23 cellular contexts compared by ENCODE assay signal in the genomic region with DNA sequence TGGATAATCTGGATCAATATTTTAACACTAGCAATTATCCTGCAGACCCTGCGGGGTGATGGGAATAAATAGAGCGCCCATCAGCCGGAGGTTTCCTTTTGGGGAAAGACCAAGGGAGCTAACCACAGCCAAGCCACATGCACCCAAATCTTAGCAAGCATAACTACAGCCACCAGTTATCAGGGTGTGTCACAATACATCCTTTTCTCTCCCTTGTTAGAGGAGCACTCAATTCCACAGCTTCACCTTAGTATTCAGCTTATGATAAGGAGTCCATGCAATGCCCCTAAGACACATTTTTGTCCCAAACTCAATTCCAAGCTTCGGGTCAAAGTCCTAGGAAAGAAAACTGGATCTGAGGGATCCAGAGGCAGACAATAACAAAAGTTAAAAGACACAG. TPM values are rescaled to one million over a fixed set of nuclear protein-coding genes. Genes with fewer than 3 reads are reported as not detected.
A peak's percentile ranks its signal among the peaks of the same experiment; 100 is the strongest.
DNase-seq lines count a peak whose midpoint lies in the region; ATAC-seq, FAIRE-seq and TF ChIP-seq lines count a peak whose summit lies in the region.
"Had no signal": no experiment of that assay in that cellular context is flagged by ENCODE, and none has a peak within 500 bp of the region (broad histone marks: within the 10 kb centered on the region; RNA-seq: fewer than 3 reads in every experiment).

No MANE protein-coding gene starts in this region.

- TF ChIP-seq POLR2A in K562 (conservative IDR thresholded peaks at IDR 0.05): no peak
- no peak for TF ChIP-seq POLR2A in esophagus squamous epithelium (IDR thresholded peaks at IDR 0.05)

- no peaks in the 10 kb centered on the region for H3K79me2 ChIP-seq in K562 (ENCODE audit: control insufficient read depth, insufficient read depth, low read length)

- no peaks in the 10 kb centered on the region for H3K27me3 Mint-ChIP-seq in Caco-2 (ENCODE audit: insufficient read depth, unreplicated experiment)
- H3K27me3 Mint-ChIP-seq in CD8-positive, alpha-beta memory T cell: peaks cover 4 to 13% of the 10 kb centered on the region in 2 donors

- peaks cover 28% of the 10 kb centered on the region for H3K4me1 ChIP-seq in Caco-2
- H3K4me1 ChIP-seq in K562 (replicated peaks in 1 of 2; ENCODE audit: control insufficient read depth in 2 of 2, insufficient read depth in 2 of 2, low read length in 2 of 2): peaks cover 0 to 5% of the 10 kb centered on the region in 2 experiments; a peak in 2 of 5 replicates
- peaks cover 45% of the 10 kb centered on the region for H3K4me1 ChIP-seq in iPS-20b (ENCODE audit: insufficient read depth, low read length)
- H3K4me1 ChIP-seq in esophagus squamous epithelium: no peaks in the 10 kb centered on the region
- no peaks in the 10 kb centered on the region for H3K4me1 ChIP-seq in CD8-positive, alpha-beta memory T cell (ENCODE audit: insufficient read depth, low read length)
- H3K4me1 ChIP-seq: BLaER1 had no signal

- H3K4me3 ChIP-seq in Caco-2 (ENCODE audit: low read depth, low read length) (no peak overlapping the region), K562 (no peak overlapping the region), iPS-20b (ENCODE audit: low read length) (no peak overlapping the region), esophagus squamous epithelium (no peak overlapping the region)
- H3K4me3 ChIP-seq in CD8-positive, alpha-beta memory T cell (ENCODE audit: low read length): no peak overlapping the region
- H3K4me3 ChIP-seq: BLaER1 had no signal

- TF ChIP-seq EP300 in K562 (IDR thresholded peaks at IDR 0.05; ENCODE audit: low read length): no peak

- no peak for FAIRE-seq in K562 (lab: Jason Lieb, UNC)
- FAIRE-seq: A204.1, GM12891, GM18507 had no signal

- no peaks in the 10 kb centered on the region for H3K9me3 ChIP-seq in Caco-2
- no peaks in the 10 kb centered on the region for H3K9me3 ChIP-seq in K562 (replicated peaks; ENCODE audit: control insufficient read depth, insufficient read depth, low read depth, low read length)
- H3K9me3 ChIP-seq in iPS-20b (ENCODE audit: insufficient read depth, low read depth, low read length): peaks cover 5% of the 10 kb centered on the region; the same call in 1 of the 2 replicates
- no peaks in the 10 kb centered on the region for H3K9me3 ChIP-seq in esophagus squamous epithelium
- H3K9me3 ChIP-seq in CD8-positive, alpha-beta memory T cell (ENCODE audit: low read length): no peaks in the 10 kb centered on the region

- H3K9ac ChIP-seq in K562 (ENCODE audit: insufficient read depth in 1 of 2, low read depth in 2 of 2, low read length in 2 of 2) (no peak overlapping the region), iPS-20b (ENCODE audit: low read depth, low read length) (peak overlapping the region; percentile 16; the same call in 1 of the 2 replicates)
- H3K9ac ChIP-seq: BLaER1 had no signal

- no peak overlapping the region for H3K4me3 Mint-ChIP-seq in Caco-2 (ENCODE audit: unreplicated experiment)
- H3K4me3 Mint-ChIP-seq in CD8-positive, alpha-beta memory T cell: no peak overlapping the region
- H3K4me3 Mint-ChIP-seq: B cell; CD4-positive, CD25-positive, alpha-beta regulatory T cell; CD8-positive, alpha-beta T cell; H9 had no signal

- intact Hi-C loops in Caco-2 (cut with micrococcal nuclease; ENCODE audit: unreplicated experiment) (loop anchor here (1.0 kb wide), 1 partner anchor 20 kb away; no protein-coding TSS in a partner anchor), K562 (cut with micrococcal nuclease) (no loop called here), esophagus squamous epithelium (cut with DNase I) (no loop called here)

- no peaks in the 10 kb centered on the region for H3K9me1 ChIP-seq in K562 (ENCODE audit: control insufficient read depth, insufficient read depth, low read length)

- peaks cover 10% of the 10 kb centered on the region for H3K36me3 Mint-ChIP-seq in Caco-2 (ENCODE audit: insufficient read depth, unreplicated experiment)
- H3K36me3 Mint-ChIP-seq in CD8-positive, alpha-beta memory T cell: peaks cover 0 to 10% (median 0%) of the 10 kb centered on the region in 3 donors
- H3K36me3 Mint-ChIP-seq: CD4-positive, CD25-positive, alpha-beta regulatory T cell had no signal

- DNase-seq in Caco-2: no peak
- DNase-seq in OCI-M1 (lab: John Stamatoyannopoulos, UW): peak; percentile 8
- DNase-seq in K562 (ENCODE audit: extremely low read depth in 1 of 4, low spot score in 3 of 4): peak in 1 of 4 experiments; percentile 35
- DNase-seq in esophagus squamous epithelium (lab: John Stamatoyannopoulos, UW): no peak
- no peak for DNase-seq in CD8-positive, alpha-beta memory T cell
- no peak for DNase-seq in retina
- DNase-seq: Calu3; CD4-positive, CD25-positive, alpha-beta regulatory T cell; CD8-positive, alpha-beta T cell; DMS53; DMS79 treated with DMSO at 0.1 percent for 48 hours; GF-D8; H9 had no signal

- no peak for TF ChIP-seq CTCF in Caco-2 (IDR thresholded peaks at IDR 0.05; ENCODE audit: insufficient read depth in 1 of 2, low read depth in 1 of 2, low read length in 1 of 2, severe bottlenecking in 1 of 2, unreplicated experiment in 1 of 2)
- TF ChIP-seq CTCF in K562 (IDR thresholded peaks at IDR 0.05 in 2 of 3, conservative IDR thresholded peaks at IDR 0.05 in 1 of 3; ENCODE audit: insufficient read depth in 2 of 3, low read depth in 1 of 3, low read length in 3 of 3): no peak
- no peak for TF ChIP-seq CTCF in esophagus squamous epithelium (IDR thresholded peaks at IDR 0.05)

- H4K20me1 ChIP-seq in K562 (replicated peaks; ENCODE audit: control insufficient read depth, insufficient read depth, low read length): no peaks in the 10 kb centered on the region
- H4K20me1 ChIP-seq: BLaER1 had no signal

- no peak overlapping the region for H3K27ac ChIP-seq in K562 (ENCODE audit: extremely low read depth, low read depth, low read length)
- no peak overlapping the region for H3K27ac ChIP-seq in iPS-20b (ENCODE audit: low read length)
- no peak overlapping the region for H3K27ac ChIP-seq in esophagus squamous epithelium
- H3K27ac ChIP-seq in CD8-positive, alpha-beta memory T cell (ENCODE audit: low read depth, low read length): no peak overlapping the region
- H3K27ac ChIP-seq: 22Rv1, BLaER1, C4-2B had no signal

- H2AFZ ChIP-seq in K562 (ENCODE audit: low read depth, low read length): no peak overlapping the region

- no peak overlapping the region for H3K4me2 ChIP-seq in K562 (ENCODE audit: insufficient read depth, low read length)
- H3K4me2 ChIP-seq: BLaER1 had no signal

- CTCF ChIA-PET in Caco-2 (lab: Charles Lee) (interaction anchor here (1.5 to 1.8 kb wide), 2 partner anchors 20 to 24 kb away, joined by 5 read pairs; no protein-coding TSS in a partner anchor), K562 (lab: Yijun Ruan, JAX; ENCODE audit: low intra/inter-chr PET ratio) (no interaction called here)
- CTCF ChIA-PET in CD8-positive, alpha-beta memory T cell (lab: Charles Lee): no interaction called here

- ATAC-seq in K562 (peak; percentile 50), GM21576 (IDR thresholded peaks at IDR 0.05; ENCODE audit: unreplicated experiment) (no peak)
- ATAC-seq: CD8-positive, alpha-beta T cell; HCT116 had no signal

- no peaks in the 10 kb centered on the region for H3K36me3 ChIP-seq in Caco-2 (ENCODE audit: control insufficient read depth, insufficient read depth, low read length)
- H3K36me3 ChIP-seq in K562 (ENCODE audit: control insufficient read depth, insufficient read depth, low read length): peaks cover 1% of the 10 kb centered on the region; the same call in 1 of the 3 replicates
- H3K36me3 ChIP-seq in iPS-20b (ENCODE audit: insufficient read depth, low read depth, low read length): peaks cover 3% of the 10 kb centered on the region; the same call in 1 of the 2 replicates
- peaks cover 0 to 10% (median 0%) of the 10 kb centered on the region in 3 donors for H3K36me3 ChIP-seq in esophagus squamous epithelium
- no peaks in the 10 kb centered on the region for H3K36me3 ChIP-seq in CD8-positive, alpha-beta memory T cell (ENCODE audit: insufficient read depth, low read length)

- WGBS in K562 (ENCODE audit: insufficient coverage, low coverage, missing lambda C conversion rate): 12% methylated on average over 4 of the region's 4 CpGs
- 82 to 85% methylated on average over 4 of the region's 4 CpGs for whole genome bisulfite sequencing in esophagus squamous epithelium, 2 donors

- H3K4me1 Mint-ChIP-seq in Caco-2 (ENCODE audit: low read depth, unreplicated experiment): peaks cover 32% of the 10 kb centered on the region
- H3K4me1 Mint-ChIP-seq in CD8-positive, alpha-beta memory T cell: no peaks in the 10 kb centered on the region

- no TSS peak for BruUV-seq in Caco-2 (replicated peaks; lab: Mats Ljungman, UMichigan)
- BruUV-seq in K562 (replicated peaks; lab: Mats Ljungman, UMichigan): no TSS peak

- peak overlapping the region; percentile 20 for H3K27ac Mint-ChIP-seq in Caco-2 (ENCODE audit: unreplicated experiment)
- H3K27ac Mint-ChIP-seq in CD8-positive, alpha-beta memory T cell: no peak overlapping the region
- H3K27ac Mint-ChIP-seq: B cell; CD4-positive, CD25-positive, alpha-beta regulatory T cell; CD8-positive, alpha-beta T cell had no signal

- POLR2A ChIA-PET in Caco-2 (lab: Charles Lee) (no interaction called here), K562 (lab: Yijun Ruan, JAX) (no interaction called here)
- POLR2A ChIA-PET in CD8-positive, alpha-beta memory T cell (lab: Charles Lee): no interaction called here

- no peak for TF ChIP-seq RAD21 in K562 (CRISPR knock-in tag; conservative IDR thresholded peaks at IDR 0.05 in 1 of 2, IDR thresholded peaks at IDR 0.05 in 1 of 2)

- H3K9me3 Mint-ChIP-seq in Caco-2 (ENCODE audit: unreplicated experiment): no peaks in the 10 kb centered on the region
- H3K9me3 Mint-ChIP-seq in CD8-positive, alpha-beta memory T cell: no peaks in the 10 kb centered on the region
- H3K9me3 Mint-ChIP-seq: CD4-positive, CD25-positive, alpha-beta regulatory T cell; CD8-positive, alpha-beta T cell had no signal

- in situ Hi-C loops in K562 (cut with MboI): no loop called here

- H3K27me3 ChIP-seq in Caco-2 (replicated peaks; ENCODE audit: control insufficient read depth, insufficient read depth, low read length) (no peaks in the 10 kb centered on the region), K562 (ENCODE audit: control insufficient read depth in 2 of 2, insufficient read depth in 2 of 2, low read length in 2 of 2) (no peaks in the 10 kb centered on the region), iPS-20b (ENCODE audit: insufficient read depth, low read length) (no peaks in the 10 kb centered on the region), esophagus squamous epithelium (no peaks in the 10 kb centered on the region)
- H3K27me3 ChIP-seq in CD8-positive, alpha-beta memory T cell (ENCODE audit: insufficient read depth, low read length, poor library complexity, severe bottlenecking): no peaks in the 10 kb centered on the region
- H3K27me3 ChIP-seq: BLaER1 had no signal

RNA-seq across cellular contexts. Expression of gene TOMM7, which starts 15.9 kb away (rescaled TPM):
- total RNA-seq in Caco-2 (2022) (192 and 220 TPM in 2 replicates), K562 (2014; rRNA removed) (254 and 299 TPM in 2 replicates), K562 (2014; rRNA removed; fragmentation: Illumina TruSeq; extraction: Trizol) (527 and 643 TPM in 2 replicates), K562 (2015; rRNA removed; fragmentation: Illumina TruSeq; extraction: Trizol) (301 and 309 TPM in 2 replicates), K562 (2021) (421 and 457 TPM in 2 replicates), esophagus squamous epithelium (100 to 1,000 TPM in 2 of 4 donors, 10 to 100 TPM in 2; 73.2 to 217 (median 126) TPM)
- 33.0 and 56.7 TPM in 2 replicates for total RNA-seq in K562 (2011; cell fraction: chromatin; rRNA removed; ENCODE audit: low replicate concordance)
- 99.1 and 138 TPM in 2 replicates for total RNA-seq in K562 (2011; cell fraction: nucleolus; rRNA removed)
- total RNA-seq in K562 (2011; cell fraction: nucleoplasm; rRNA removed): 91.9 and 144 TPM in 2 replicates
- polyA plus RNA-seq in K562 (2011; rRNA removed) (1,717 and 2,316 TPM in 2 replicates), K562 (2014; fragmentation: Illumina TruSeq; extraction: Trizol) (263 and 283 TPM in 2 replicates), K562 (2014; fragmentation: Nextera tagmentation; extraction: Ambion mirVana) (100 to 1,000 TPM; 787 to 797 TPM), K562 (2014; rRNA removed) (564 and 638 TPM in 2 replicates)
- 211 and 453 TPM in 2 replicates for polyA plus RNA-seq in K562 (2011; cell fraction: cytosol; rRNA removed)
- polyA plus RNA-seq in K562 (2011; cell fraction: nucleus; rRNA removed): 114 and 243 TPM in 2 replicates
- 614 and 759 TPM in 2 replicates for polyA plus RNA-seq in K562 (2012)
- 96.8 and 124 TPM in 2 replicates for polyA minus RNA-seq in K562 (2011; rRNA and poly(A)+ RNA removed)
- polyA minus RNA-seq in K562 (2011; cell fraction: cytosol; rRNA and poly(A)+ RNA removed): 53.5 and 72.6 TPM in 2 replicates
- polyA minus RNA-seq in K562 (2011; cell fraction: nucleus; rRNA and poly(A)+ RNA removed): 31.4 and 79.2 TPM in 2 replicates
- 100 to 1,000 TPM; 299 to 318 TPM for total RNA-seq in CD8-positive, alpha-beta memory T cell
- 409 TPM for polyA plus RNA-seq in CD8-positive, alpha-beta memory T cell
